ENCODE assay signal across 1 cellular context in the genomic region with DNA sequence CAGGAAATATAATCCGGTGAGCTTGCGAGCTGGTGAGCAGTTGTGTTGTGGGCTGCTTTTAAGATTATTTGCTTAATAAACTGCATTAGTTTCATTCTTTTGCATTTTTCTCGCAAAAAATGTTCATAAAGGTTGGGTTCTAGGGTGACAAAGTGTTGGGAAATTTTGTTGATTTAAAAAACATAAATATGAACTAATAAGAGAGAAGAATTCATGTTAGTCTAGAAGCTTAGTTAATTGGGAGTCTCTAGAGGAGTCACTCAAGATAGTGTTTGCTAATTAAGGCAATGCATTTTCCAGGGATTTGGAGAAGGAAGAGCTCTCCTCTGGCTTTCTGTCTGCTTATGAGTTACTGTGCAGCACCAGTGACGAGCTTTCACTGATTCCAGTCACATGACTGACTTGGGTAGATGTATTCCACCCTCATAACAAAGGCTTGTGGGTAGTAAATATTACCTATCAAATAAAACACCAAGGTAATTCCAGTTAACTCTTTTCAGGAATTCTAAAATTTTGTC.
TF ChIP-seq lines count a peak whose summit lies in the region.

No MANE protein-coding gene starts in this region.

TF ChIP-seq in endothelial cell of umbilical vein, 7 proteins besides CTCF, POLR2A, EP300 and RAD21 (continued from another document):
- no peak for TF ChIP-seq EZH2 (IDR thresholded peaks at IDR 0.05; ENCODE audit: borderline replicate concordance, low read depth, low read length, severe bottlenecking)
- no peak for TF ChIP-seq FOS (IDR thresholded peaks at IDR 0.05; ENCODE audit: borderline replicate concordance, insufficient read depth, low read length)
TF ChIP-seq in endothelial cell of umbilical vein: peak in this region for 0.
